ENCODE assay signal across 1 cellular context in genomic region chr1:246923900-246924299, GRCh38.
TF ChIP-seq lines count a peak whose summit lies in the region.

No MANE protein-coding gene starts in this region.

TF ChIP-seq in WTC11, 78 proteins besides CTCF, POLR2A, EP300 and RAD21 (continued from another document):
- TF ChIP-seq ARID4B (CRISPR knock-in tag; IDR thresholded peaks at IDR 0.05; ENCODE audit: borderline replicate concordance) (no peak), TCF7 (CRISPR knock-in tag; IDR thresholded peaks at IDR 0.05; ENCODE audit: low read depth) (no peak), ZNF396 (CRISPR knock-in tag; IDR thresholded peaks at IDR 0.05; ENCODE audit: borderline replicate concordance) (no peak), IRF1 (CRISPR knock-in tag; IDR thresholded peaks at IDR 0.05) (no peak), KAT7 (CRISPR knock-in tag; IDR thresholded peaks at IDR 0.05; ENCODE audit: borderline replicate concordance) (no peak), PREB (CRISPR knock-in tag; IDR thresholded peaks at IDR 0.05; ENCODE audit: borderline replicate concordance) (no peak), NR2C2 (CRISPR knock-in tag; IDR thresholded peaks at IDR 0.05) (no peak), ELF4 (CRISPR knock-in tag; IDR thresholded peaks at IDR 0.05; ENCODE audit: low read depth) (no peak), ATF1 (CRISPR knock-in tag; IDR thresholded peaks at IDR 0.05) (no peak), ZNF671 (CRISPR knock-in tag; IDR thresholded peaks at IDR 0.05) (no peak)
